1 cellular context compared by ENCODE assay signal in genomic region chr11:44308256-44308922, GRCh38.
TF ChIP-seq lines count a peak whose summit lies in the region.

No MANE protein-coding gene starts in this region.

TF ChIP-seq in K562, 482 proteins besides CTCF, POLR2A, EP300 and RAD21:
- TF ChIP-seq ZFX (CRISPR knock-in tag; IDR thresholded peaks at IDR 0.05) = 0 out of 2 replicates have a peak, but pooled peaks have one; percentile 25
- TF ChIP-seq BCL6 (CRISPR knock-in tag; IDR thresholded peaks at IDR 0.05) = no peak
